Comparison of ENCODE assay signal across 8 cellular contexts in the genomic region with DNA sequence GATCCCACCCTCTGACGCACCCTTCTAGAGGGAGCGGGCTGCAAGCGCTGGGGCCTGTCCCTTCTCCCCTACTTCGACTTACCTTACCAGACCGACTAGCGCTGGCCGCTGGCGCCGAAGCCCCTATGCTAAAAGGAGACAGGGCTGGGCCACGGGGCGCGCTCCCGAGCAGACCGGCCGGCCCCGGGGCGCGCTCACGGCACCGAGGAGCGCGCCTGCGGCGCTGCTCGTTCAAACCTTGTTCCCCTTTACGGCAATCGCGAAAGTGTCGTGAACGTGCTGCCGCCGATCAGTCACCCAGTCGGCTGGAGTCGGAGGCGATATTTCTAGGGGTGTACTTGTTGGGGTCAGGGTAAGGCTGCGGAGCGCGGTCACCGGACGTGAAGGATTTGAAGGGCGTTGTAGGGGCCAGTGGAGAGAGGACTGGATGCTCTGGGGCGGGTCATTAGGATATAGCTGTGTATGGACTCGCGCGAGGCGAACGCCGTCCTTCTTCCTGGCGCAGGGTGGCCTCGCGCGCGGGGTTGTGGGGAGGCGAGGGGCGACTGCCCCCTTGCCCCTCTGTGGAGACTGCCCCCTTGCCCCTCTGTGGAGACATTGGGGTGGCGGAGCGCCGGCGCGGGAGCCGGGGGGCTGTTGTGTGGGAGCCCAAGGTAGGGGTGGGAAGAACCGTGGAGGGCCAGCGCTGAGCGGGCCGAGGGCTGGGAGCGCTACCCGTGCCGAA. TPM values are rescaled to one million over a fixed set of nuclear protein-coding genes. Genes with fewer than 3 reads are reported as not detected.
DNase-seq lines count a peak whose midpoint lies in the region; ATAC-seq and TF ChIP-seq lines count a peak whose summit lies in the region.

A gene (plus strand): TSS at position 268 of the 724 bp plus-strand sequence. CDS start 7,492 bp downstream, outside the sequence.
A gene (minus strand): TSS at position 138 of the 724 bp plus-strand sequence. CDS start 8,539 bp downstream, outside the sequence.

- BruUV-seq in PC-3 (replicated peaks; lab: Mats Ljungman, UMichigan) = no TSS peak

- intact Hi-C loops in PC-3 (cut with micrococcal nuclease) = loop anchor here (1.0 kb wide), 1 partner anchor 177 kb away; a partner anchor contains a TSS

- peaks cover 51% of the 10 kb centered on the region for H3K4me1 Mint-ChIP-seq in activated T-cell treated with anti-CD3 and anti-CD28 coated beads, Interleukin-2, amount 50 U/mL, for 24 hours (ENCODE audit: low read depth)

- H3K9me2 ChIP-seq in PC-3 (replicated peaks; ENCODE audit: low read length) = no peaks in the 10 kb centered on the region

- H3K27ac ChIP-seq in PC-3 (ENCODE audit: low read length) = peak within 1 kb of the TSS; percentile 47

- no peaks in the 10 kb centered on the region for H3K27me3 Mint-ChIP-seq in activated T-cell treated with anti-CD3 and anti-CD28 coated beads, Interleukin-2, amount 50 U/mL, for 24 hours

- peak; percentile 90 for DNase-seq in DMS153 treated with DMSO at 0.1 percent for 48 hours (lab: John Stamatoyannopoulos, UW; ENCODE audit: unreplicated experiment)
- peak; percentile 94 for DNase-seq in Jurkat, Clone E6-1 (ENCODE audit: low read depth, low spot score)
- DNase-seq in PC-3 = peak; percentile 97
- peak; percentile 90 for DNase-seq in activated T-cell treated with anti-CD3 and anti-CD28 coated beads, Interleukin-2, amount 50 U/mL, for 24 hours
- peak; percentile 94 for DNase-seq in stimulated activated CD8-positive, alpha-beta memory T cell treated with anti-CD3 and anti-CD28 coated beads, Interleukin-4, amount 100 ng/mL, for 48 hours

- H3K27me3 ChIP-seq in PC-3 (ENCODE audit: low read length) (no peaks in the 10 kb centered on the region), mucosa of stomach (ENCODE audit: control insufficient read depth, insufficient read depth, low read length) (no peaks in the 10 kb centered on the region)

- peaks cover 71% of the 10 kb centered on the region for H3K79me2 ChIP-seq in PC-3 (ENCODE audit: low read length)

- H2AFZ ChIP-seq in PC-3 (ENCODE audit: low read length) = peak within 1 kb of the TSS; percentile 99

- H3K4me1 ChIP-seq in PC-3 (ENCODE audit: insufficient read depth, low read length) (peaks cover 23% of the 10 kb centered on the region), mucosa of stomach (ENCODE audit: control insufficient read depth, insufficient read depth, low read length) (peaks cover 16% of the 10 kb centered on the region)

- peaks cover 43% of the 10 kb centered on the region for H3K36me3 Mint-ChIP-seq in activated T-cell treated with anti-CD3 and anti-CD28 coated beads, Interleukin-2, amount 50 U/mL, for 24 hours (ENCODE audit: low read depth)

- H3K4me3 ChIP-seq in Jurkat, Clone E6-1 (ENCODE audit: low read length) = peak within 1 kb of the TSS; percentile 81
- peak within 1 kb of the TSS; percentile 88 for H3K4me3 ChIP-seq in PC-3 (ENCODE audit: low read length)
- peak within 1 kb of the TSS; percentile 48 for H3K4me3 ChIP-seq in mucosa of stomach (ENCODE audit: low read length)

- H3K36me3 ChIP-seq in PC-3 (ENCODE audit: low read depth, low read length) (peaks cover 3% of the 10 kb centered on the region; the same call in 1 of the 2 replicates), mucosa of stomach (ENCODE audit: control insufficient read depth, insufficient read depth, low read length) (no peaks in the 10 kb centered on the region)

- H4K20me1 ChIP-seq in PC-3 (ENCODE audit: low read length) = 0 out of 2 replicates have a peak, but pooled peaks cover 4% of the 10 kb centered on the region

- H3K9ac ChIP-seq in PC-3 (ENCODE audit: low read length) = peak within 1 kb of the TSS; percentile 89
- H3K9ac ChIP-seq in mucosa of stomach (ENCODE audit: low read length) = peak within 1 kb of the TSS; percentile 91

- CTCF ChIA-PET in PC-3 (lab: Charles Lee) = no interaction called here

- TF ChIP-seq CTCF in PC-3 (conservative IDR thresholded peaks at IDR 0.05; ENCODE audit: low read depth, low read length) = no peak

- ATAC-seq in GM21717 (IDR thresholded peaks at IDR 0.05; ENCODE audit: unreplicated experiment) (peak; percentile 47), PC-3 (peak; percentile 71), esophagus mucosa (peak; percentile 94)

- peak within 1 kb of the TSS; percentile 94 for H3K4me3 Mint-ChIP-seq in activated T-cell treated with anti-CD3 and anti-CD28 coated beads, Interleukin-2, amount 50 U/mL, for 24 hours

- H3K27ac Mint-ChIP-seq in activated T-cell treated with anti-CD3 and anti-CD28 coated beads, Interleukin-2, amount 50 U/mL, for 24 hours = peak within 1 kb of the TSS; percentile 96

- H3K9me3 Mint-ChIP-seq in activated T-cell treated with anti-CD3 and anti-CD28 coated beads, Interleukin-2, amount 50 U/mL, for 24 hours = no peaks in the 10 kb centered on the region

- no peaks in the 10 kb centered on the region for H3F3A ChIP-seq in PC-3 (ENCODE audit: low read length, unreplicated experiment)

- H3K9me3 ChIP-seq in PC-3 (ENCODE audit: low read length) = no peaks in the 10 kb centered on the region
- no peaks in the 10 kb centered on the region for H3K9me3 ChIP-seq in mucosa of stomach (ENCODE audit: control insufficient read depth, low read length)

- H3K4me2 ChIP-seq in PC-3 (ENCODE audit: low read length) = peak within 1 kb of the TSS; percentile 91

- POLR2A ChIA-PET in PC-3 (lab: Charles Lee; ENCODE audit: unreplicated experiment) = no interaction called here

RNA-seq across cellular contexts. Expression of the first gene that starts in this region (rescaled TPM):
- 38.2 TPM for polyA plus RNA-seq in Jurkat, Clone E6-1 (2012; ENCODE audit: insufficient read depth, insufficient read length)
- 20.6 and 29.6 TPM in 2 replicates for total RNA-seq in PC-3 (2014; rRNA removed)
- 23.3 TPM for total RNA-seq in esophagus mucosa

RNA-seq across cellular contexts. Expression of the second gene that starts in this region (rescaled TPM):
- polyA plus RNA-seq in Jurkat, Clone E6-1 (2012; ENCODE audit: insufficient read depth, insufficient read length) = 60.2 TPM
- total RNA-seq in PC-3 (2014; rRNA removed) = 25.7 and 30.0 TPM in 2 replicates
- total RNA-seq in esophagus mucosa = 22.0 TPM

Comparison
In these comparisons a context has a peak if more than half of its experiments do, and no peak if none do; other contexts are left out.
1. Peak in every context shown above with its lines: DNase-seq, ATAC-seq, H3K4me3 ChIP-seq and H3K27ac ChIP-seq.